ENCODE assay signal across 17 cellular contexts in genomic region chr14:94021001-94021400, GRCh38. TPM values are rescaled to one million over a fixed set of nuclear protein-coding genes. Genes with fewer than 3 reads are reported as not detected.
DNase-seq lines count a peak whose midpoint lies in the region; ATAC-seq and TF ChIP-seq lines count a peak whose summit lies in the region.
"Had no signal": no experiment of that assay in that cellular context is flagged by ENCODE, and none has a peak within 500 bp of the region (broad histone marks: within the 10 kb centered on the region; RNA-seq: fewer than 3 reads in every experiment).

No MANE protein-coding gene starts in this region.

- H3K27ac Mint-ChIP-seq in T-helper 17 cell = peak overlapping the region; percentile 54
- H3K27ac Mint-ChIP-seq: CD8-positive, alpha-beta T cell had no signal

- H3K36me3 ChIP-seq in GM23248 (ENCODE audit: low read depth) (no peaks in the 10 kb centered on the region), OCI-LY7 (ENCODE audit: insufficient read depth, low read length) (no peaks in the 10 kb centered on the region)
- H3K36me3 ChIP-seq: right atrium auricular region had no signal

- H4K20me1 ChIP-seq in GM23248 (ENCODE audit: insufficient read depth) = no peaks in the 10 kb centered on the region
- H4K20me1 ChIP-seq in OCI-LY7 (ENCODE audit: insufficient read depth, low read length) = no peaks in the 10 kb centered on the region

- no peaks in the 10 kb centered on the region for H3F3A ChIP-seq in GM23248 (ENCODE audit: insufficient read depth)

- peaks cover 38% of the 10 kb centered on the region for H3K4me1 Mint-ChIP-seq in T-helper 17 cell

- peak; percentile 39 for DNase-seq in AG08396 (ENCODE audit: low spot score)
- DNase-seq in GM23248 = peak; percentile 62
- DNase-seq in T-helper 17 cell = no peak
- no peak for DNase-seq in NAMALWA (ENCODE audit: low spot score)
- no peak for DNase-seq in OCI-LY7 (ENCODE audit: low spot score)
- DNase-seq in omental fat pad (ENCODE audit: low spot score) = no peak
- DNase-seq: activated CD8-positive, alpha-beta memory T cell treated with anti-CD3 and anti-CD28 coated beads, Interleukin-2, amount 50 U/mL, for 48 hours; head of caudate nucleus; naive thymus-derived CD8-positive, alpha-beta T cell; NCI-H146; NCI-H748 treated with DMSO at 0.1 percent for 48 hours; SIG-M5 had no signal

- TF ChIP-seq CTCF in OCI-LY7 (conservative IDR thresholded peaks at IDR 0.05; ENCODE audit: low read length) (no peak), omental fat pad (IDR thresholded peaks at IDR 0.05) (no peak)

- no peak overlapping the region for H3K4me3 Mint-ChIP-seq in T-helper 17 cell
- H3K4me3 Mint-ChIP-seq: CD8-positive, alpha-beta T cell; naive thymus-derived CD8-positive, alpha-beta T cell had no signal

- H2AFZ ChIP-seq in GM23248 = no peak overlapping the region
- H2AFZ ChIP-seq in OCI-LY7 (ENCODE audit: low read length) = no peak overlapping the region

- no peaks in the 10 kb centered on the region for H3K4me1 ChIP-seq in GM23248 (ENCODE audit: insufficient read depth)
- H3K4me1 ChIP-seq in OCI-LY7 (ENCODE audit: insufficient read depth, low read length, poor library complexity, severe bottlenecking) = peaks cover 7% of the 10 kb centered on the region
- H3K4me1 ChIP-seq: right atrium auricular region had no signal

- H3K9ac ChIP-seq in GM23248 = no peak overlapping the region

- POLR2A ChIA-PET in OCI-LY7 (lab: Charles Lee) = no interaction called here

- no TSS peak for BruUV-seq in OCI-LY7 (replicated peaks; lab: Mats Ljungman, UMichigan)

- no peak overlapping the region for H3K4me3 ChIP-seq in GM23248
- H3K4me3 ChIP-seq in OCI-LY7 (ENCODE audit: low read depth, low read length, poor library complexity, severe bottlenecking) = no peak overlapping the region
- H3K4me3 ChIP-seq: right atrium auricular region had no signal

- intact Hi-C loops in OCI-LY7 (cut with micrococcal nuclease; ENCODE audit: unreplicated experiment) = no loop called here

- peaks cover 15% of the 10 kb centered on the region; the same call in 1 of the 2 replicates for H3K27me3 ChIP-seq in GM23248 (replicated peaks; ENCODE audit: insufficient read depth)
- H3K27me3 ChIP-seq: right atrium auricular region had no signal

- H3K9me2 ChIP-seq in GM23248 (ENCODE audit: insufficient read depth) (no peaks in the 10 kb centered on the region), OCI-LY7 (ENCODE audit: insufficient read depth, low read length) (no peaks in the 10 kb centered on the region)

- ATAC-seq in T-helper 17 cell = no peak
- ATAC-seq in esophagus mucosa = peak; percentile 23
- no peak for ATAC-seq in omental fat pad (ENCODE audit: low FRiP score)
- no peak for ATAC-seq in GM21360 (IDR thresholded peaks at IDR 0.05; ENCODE audit: unreplicated experiment)
- ATAC-seq: CD8-positive, alpha-beta T cell; left lobe of liver; naive thymus-derived CD8-positive, alpha-beta T cell had no signal

- H3K27me3 Mint-ChIP-seq in T-helper 17 cell = no peaks in the 10 kb centered on the region

- 48 to 55% methylated on average over 2 of the region's 2 CpGs for WGBS in GM23248 (ENCODE audit: low coverage in 1 of 2, low lambda C conversion rate in 2 of 2, missing lambda C conversion rate in 2 of 2), 2 experiments

- CTCF ChIA-PET in OCI-LY7 (lab: Charles Lee; ENCODE audit: unreplicated experiment) = no interaction called here

- in situ Hi-C loops in GM23248 (cut with MboI) = no loop called here

- H3K9me3 ChIP-seq in GM23248 (ENCODE audit: low read depth) (no peaks in the 10 kb centered on the region), T-helper 17 cell (ENCODE audit: control insufficient read depth, low read length, poor library complexity, severe bottlenecking) (no peaks in the 10 kb centered on the region), OCI-LY7 (ENCODE audit: low read length) (no peaks in the 10 kb centered on the region)
- H3K9me3 ChIP-seq: right atrium auricular region had no signal

- no peak overlapping the region for H3K4me2 ChIP-seq in GM23248 (ENCODE audit: unreplicated experiment)
- H3K4me2 ChIP-seq in OCI-LY7 (ENCODE audit: low read length) = no peak overlapping the region

- H3K79me2 ChIP-seq in GM23248 (ENCODE audit: insufficient read depth) (no peaks in the 10 kb centered on the region), OCI-LY7 (ENCODE audit: insufficient read depth, low read depth, low read length) (no peaks in the 10 kb centered on the region)

- no peak overlapping the region for H3K27ac ChIP-seq in GM23248
- H3K27ac ChIP-seq in OCI-LY7 (ENCODE audit: low read depth, low read length, poor library complexity, severe bottlenecking) = no peak overlapping the region
- H3K27ac ChIP-seq: right atrium auricular region had no signal

- no peaks in the 10 kb centered on the region for H3K36me3 Mint-ChIP-seq in T-helper 17 cell (ENCODE audit: low read depth)
- H3K36me3 Mint-ChIP-seq: CD8-positive, alpha-beta T cell; naive thymus-derived CD8-positive, alpha-beta T cell had no signal

RNA-seq across cellular contexts. Expression of gene OTUB2, which starts 5.1 kb away (rescaled TPM):
- 1.0 and 1.9 TPM in 2 replicates for total RNA-seq in GM23248 (2014; rRNA removed; shearing (Covaris generic))
- 1.3 and 1.6 TPM in 2 replicates for polyA plus RNA-seq in GM23248 (2016; fragmentation: Nextera tagmentation; extraction: Ambion mirVana)
- under 1 TPM; 0.12 to 0.37 TPM for total RNA-seq in T-helper 17 cell
- total RNA-seq in esophagus mucosa = 5.5 TPM
- total RNA-seq in OCI-LY7 (2014; rRNA removed; shearing (Covaris generic)) = 0.28 and 0.44 TPM in 2 replicates
- 0.48 and 0.84 TPM in 2 replicates for total RNA-seq in OCI-LY7 (2022)
- 1 to 10 TPM in 2 of 4 donors, under 1 TPM in 2; 0.47 to 1.7 (median 0.96) TPM for total RNA-seq in omental fat pad
- total RNA-seq: CD8-positive, alpha-beta T cell had no signal

RNA-seq across cellular contexts. Expression of gene CCDC197, which starts 23.9 kb away (rescaled TPM):
- total RNA-seq in GM23248 (2014; rRNA removed; shearing (Covaris generic)) = not detected in 2 replicates
- polyA plus RNA-seq in GM23248 (2016; fragmentation: Nextera tagmentation; extraction: Ambion mirVana) = not detected in 2 replicates
- not detected for total RNA-seq in T-helper 17 cell
- not detected for total RNA-seq in esophagus mucosa
- not detected in 2 replicates for total RNA-seq in OCI-LY7 (2014; rRNA removed; shearing (Covaris generic))
- not detected in 2 replicates for total RNA-seq in OCI-LY7 (2022)
- not detected for total RNA-seq in omental fat pad
- total RNA-seq: CD8-positive, alpha-beta T cell; left lobe of liver; naive thymus-derived CD8-positive, alpha-beta T cell; right atrium auricular region had no signal
- polyA plus RNA-seq: naive thymus-derived CD8-positive, alpha-beta T cell had no signal

RNA-seq across cellular contexts. Expression of gene ASB2, which starts 44.6 kb away (rescaled TPM):
- total RNA-seq in GM23248 (2014; rRNA removed; shearing (Covaris generic)) = not detected in 2 replicates
- 0.06 and 0.18 TPM in 2 replicates for polyA plus RNA-seq in GM23248 (2016; fragmentation: Nextera tagmentation; extraction: Ambion mirVana)
- total RNA-seq in T-helper 17 cell = 1 to 10 TPM; 2.3 to 6.5 TPM
- total RNA-seq in esophagus mucosa = 1.00 TPM
- total RNA-seq in OCI-LY7 (2014; rRNA removed; shearing (Covaris generic)) = 15.0 and 21.7 TPM in 2 replicates
- 16.1 and 23.6 TPM in 2 replicates for total RNA-seq in OCI-LY7 (2022)
- 1 to 10 TPM in 1 of 4 donors, under 1 TPM in 3; 0.36 to 2.4 (median 0.56) TPM for total RNA-seq in omental fat pad

Comparison
In these comparisons a context has a peak if more than half of its experiments do, and no peak if none do; other contexts are left out.
1. DNase-seq: peak in AG08396 (single experiment) and GM23248 (single experiment); none in T-helper 17 cell (0 of 3), NAMALWA (single experiment), OCI-LY7 (single experiment) and omental fat pad (single experiment).